20 cellular contexts compared by ENCODE assay signal in the genomic region with DNA sequence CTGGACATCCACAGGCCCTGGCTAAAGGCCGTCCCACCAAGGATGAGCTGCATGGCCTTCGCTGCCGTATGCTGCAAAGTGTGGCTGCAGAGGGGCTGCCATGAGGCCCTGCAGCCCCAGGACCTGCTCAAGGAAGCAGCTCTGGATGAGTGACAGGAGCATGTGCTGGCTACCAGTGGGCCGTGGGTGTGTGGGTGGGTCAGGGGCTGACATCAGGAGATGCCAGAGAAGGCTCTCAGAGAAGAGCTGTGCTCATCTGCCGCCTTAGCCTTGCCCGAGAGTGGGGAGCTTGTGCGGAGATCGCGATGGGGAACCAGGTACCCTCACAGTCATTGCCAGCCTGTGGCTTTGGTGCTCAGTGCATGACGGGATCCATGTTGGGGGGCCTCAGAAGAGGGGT. TPM values are rescaled to one million over a fixed set of nuclear protein-coding genes. Genes with fewer than 3 reads are reported as not detected.
"Had no signal": no experiment of that assay in that cellular context is flagged by ENCODE, and none has a peak within 500 bp of the region (broad histone marks: within the 10 kb centered on the region; RNA-seq: fewer than 3 reads in every experiment).

No MANE protein-coding gene starts in this region.

- H3K9me3 Mint-ChIP-seq: activated CD4-positive, alpha-beta T cell treated with anti-CD3 and anti-CD28 coated beads, Interleukin-2, amount 10 ng/mL, durations not matched to agents 7 days and 5 days; activated CD8-positive, alpha-beta T cell treated with anti-CD3 and anti-CD28 coated beads for 36 hours; activated naive CD4-positive, alpha-beta T cell treated with anti-CD3 and anti-CD28 coated beads, Interleukin-2, amount 10 ng/mL, durations not matched to agents 7 days and 5 days; activated naive CD8-positive, alpha-beta T cell treated with anti-CD3 and anti-CD28 coated beads for 36 hours; activated T-cell treated with anti-CD3 and anti-CD28 coated beads, Interleukin-2, amount 50 U/mL, for 72 hours; activated T-helper 2 cell treated with anti-CD3 and anti-CD28 coated beads, Interferon-gamma antibody, Interleukin-2, Interleukin-4, amounts not matched to agents 10 μg/mL and 5 μg/mL and 100 μg/mL, durations not matched to agents 14 hours and 24 hours and 36 hours had no signal

- H3K27me3 ChIP-seq: Peyer's patch had no signal

- H3K36me3 Mint-ChIP-seq: activated naive CD4-positive, alpha-beta T cell treated with anti-CD3 and anti-CD28 coated beads, Interleukin-2, amount 10 ng/mL, durations not matched to agents 7 days and 5 days; activated naive CD8-positive, alpha-beta T cell treated with anti-CD3 and anti-CD28 coated beads for 36 hours had no signal

- H3K27ac Mint-ChIP-seq: activated CD4-positive, alpha-beta T cell treated with anti-CD3 and anti-CD28 coated beads, Interleukin-2, amount 10 ng/mL, durations not matched to agents 7 days and 5 days; activated CD8-positive, alpha-beta T cell treated with anti-CD3 and anti-CD28 coated beads for 36 hours; activated naive CD4-positive, alpha-beta T cell treated with anti-CD3 and anti-CD28 coated beads, Interleukin-2, amount 10 ng/mL, durations not matched to agents 7 days and 5 days; activated naive CD8-positive, alpha-beta T cell treated with anti-CD3 and anti-CD28 coated beads for 36 hours; activated T-cell treated with anti-CD3 and anti-CD28 coated beads, Interleukin-2, amount 50 U/mL, for 72 hours; activated T-helper 2 cell treated with anti-CD3 and anti-CD28 coated beads, Interferon-gamma antibody, Interleukin-2, Interleukin-4, amounts not matched to agents 10 μg/mL and 5 μg/mL and 100 μg/mL, durations not matched to agents 14 hours and 24 hours and 36 hours had no signal

- H3K4me3 Mint-ChIP-seq: activated CD4-positive, alpha-beta T cell treated with anti-CD3 and anti-CD28 coated beads, Interleukin-2, amount 10 ng/mL, durations not matched to agents 7 days and 5 days; activated CD8-positive, alpha-beta T cell treated with anti-CD3 and anti-CD28 coated beads for 36 hours; activated naive CD4-positive, alpha-beta T cell treated with anti-CD3 and anti-CD28 coated beads, Interleukin-2, amount 10 ng/mL, durations not matched to agents 7 days and 5 days; activated naive CD8-positive, alpha-beta T cell treated with anti-CD3 and anti-CD28 coated beads for 36 hours; activated T-cell treated with anti-CD3 and anti-CD28 coated beads, Interleukin-2, amount 50 U/mL, for 72 hours had no signal

- H3K4me1 Mint-ChIP-seq: activated CD4-positive, alpha-beta T cell treated with anti-CD3 and anti-CD28 coated beads, Interleukin-2, amount 10 ng/mL, durations not matched to agents 7 days and 5 days; activated naive CD4-positive, alpha-beta T cell treated with anti-CD3 and anti-CD28 coated beads, Interleukin-2, amount 10 ng/mL, durations not matched to agents 7 days and 5 days; activated naive CD8-positive, alpha-beta T cell treated with anti-CD3 and anti-CD28 coated beads for 36 hours had no signal

- DNase-seq: activated CD4-positive, alpha-beta T cell treated with anti-CD3 and anti-CD28 coated beads, Interleukin-2, amount 10 ng/mL, durations not matched to agents 7 days and 5 days; activated CD4-positive, CD25-positive, alpha-beta regulatory T cell; activated CD8-positive, alpha-beta memory T cell treated with anti-CD3 and anti-CD28 coated beads, Interleukin-2, amount 50 U/mL, for 4 hours; activated CD8-positive, alpha-beta T cell treated with anti-CD3 and anti-CD28 coated beads for 36 hours; activated gamma-delta T cell treated with Interleukin-2 at 50 U/mL for 16 hours; activated naive CD4-positive, alpha-beta T cell treated with anti-CD3 and anti-CD28 coated beads, Interleukin-2, amount 10 ng/mL, durations not matched to agents 7 days and 5 days; activated naive CD8-positive, alpha-beta T cell treated with anti-CD3 and anti-CD28 coated beads for 36 hours; activated T-cell treated with anti-CD3 and anti-CD28 coated beads, Interleukin-2, amount 50 U/mL, for 72 hours; caudate nucleus; MM.1S; NCI-H1105 treated with DMSO at 0.1 percent for 48 hours; NCI-H1436 treated with DMSO at 0.1 percent for 48 hours; NCI-H187; NCI-H2081; NCI-H510A treated with DMSO at 0.1 percent for 48 hours; Peyer's patch; SHP77 treated with DMSO at 0.1 percent for 48 hours; T-helper 2 cell had no signal

- H3K27me3 Mint-ChIP-seq: activated CD4-positive, alpha-beta T cell treated with anti-CD3 and anti-CD28 coated beads, Interleukin-2, amount 10 ng/mL, durations not matched to agents 7 days and 5 days; activated CD8-positive, alpha-beta T cell treated with anti-CD3 and anti-CD28 coated beads for 36 hours; activated naive CD8-positive, alpha-beta T cell treated with anti-CD3 and anti-CD28 coated beads for 36 hours had no signal

- H3K27ac ChIP-seq: Peyer's patch, VCaP had no signal

- H3K36me3 ChIP-seq: Peyer's patch had no signal

- H3K9me3 ChIP-seq: Peyer's patch had no signal

- H3K4me3 ChIP-seq: Peyer's patch had no signal

RNA-seq across cellular contexts. Expression of a gene that starts 41.3 kb away (rescaled TPM):
- total RNA-seq: activated CD4-positive, alpha-beta T cell treated with anti-CD3 and anti-CD28 coated beads, Interleukin-2, amount 10 ng/mL, durations not matched to agents 7 days and 5 days; activated T-helper 2 cell treated with anti-CD3 and anti-CD28 coated beads, Interferon-gamma antibody, Interleukin-2, Interleukin-4, amounts not matched to agents 10 μg/mL and 5 μg/mL and 100 μg/mL, durations not matched to agents 14 hours and 24 hours and 36 hours had no signal
